ENCODE assay signal across 19 cellular contexts in genomic region chr11:114175706-114176105, GRCh38.
DNase-seq lines count a peak whose midpoint lies in the region; ATAC-seq and TF ChIP-seq lines count a peak whose summit lies in the region.
"Had no signal": no experiment of that assay in that cellular context is flagged by ENCODE, and none has a peak within 500 bp of the region (broad histone marks: within the 10 kb centered on the region; RNA-seq: fewer than 3 reads in every experiment).

No MANE protein-coding gene starts in this region.

- no peak overlapping the region for H3K23ac ChIP-seq in trophoblast cell (ENCODE audit: low read length)

- H3K9ac ChIP-seq in trophoblast cell (ENCODE audit: low read length), result no peak overlapping the region

- H3K27me3 ChIP-seq in heart left ventricle (no peaks in the 10 kb centered on the region), right atrium auricular region (no peaks in the 10 kb centered on the region), trophoblast cell (ENCODE audit: insufficient read depth, low read length) (no peaks in the 10 kb centered on the region), uterus (no peaks in the 10 kb centered on the region)

- H3K4me2 ChIP-seq in trophoblast cell (ENCODE audit: low read length), result no peak overlapping the region

- peak overlapping the region in 11 of 12 donors; percentile 18 to 100 (median 99) for H3K27ac ChIP-seq in heart left ventricle
- peak overlapping the region; percentile 99 for H3K27ac ChIP-seq in right atrium auricular region
- H3K27ac ChIP-seq in trophoblast cell (ENCODE audit: low read depth, low read length), result no peak overlapping the region
- peak overlapping the region; percentile 98 to 100 for H3K27ac ChIP-seq in uterus

- H2BK5ac ChIP-seq in trophoblast cell (ENCODE audit: low read depth, low read length, poor library complexity), result no peak overlapping the region

- H2AFZ ChIP-seq in trophoblast cell (ENCODE audit: insufficient read depth, low read length, poor library complexity), result peak overlapping the region; percentile 5

- no peak overlapping the region for H4K91ac ChIP-seq in trophoblast cell (ENCODE audit: low read depth, low read length)

- no peak overlapping the region for H3K14ac ChIP-seq in trophoblast cell (ENCODE audit: low read length)

- no peak overlapping the region for H2BK12ac ChIP-seq in trophoblast cell (ENCODE audit: low read length)

- no peak overlapping the region for H3K4ac ChIP-seq in trophoblast cell (ENCODE audit: low read depth, low read length)

- H3K4me1 ChIP-seq in heart left ventricle, result peaks cover 55 to 99% (median 95%) of the 10 kb centered on the region in 12 donors
- peaks cover 0 to 97% of the 10 kb centered on the region in 2 donors for H3K4me1 ChIP-seq in right atrium auricular region
- peaks cover 4 to 8% of the 10 kb centered on the region in 2 experiments for H3K4me1 ChIP-seq in trophoblast cell (ENCODE audit: control insufficient read depth in 1 of 2, insufficient read depth in 2 of 2, low read length in 2 of 2)
- peaks cover 51 to 71% of the 10 kb centered on the region in 2 donors for H3K4me1 ChIP-seq in uterus

- H4K8ac ChIP-seq in trophoblast cell (ENCODE audit: low read depth, low read length), result no peak overlapping the region

- no peak for TF ChIP-seq CTCF in heart left ventricle (IDR thresholded peaks at IDR 0.05)
- no peak for TF ChIP-seq CTCF in right atrium auricular region (IDR thresholded peaks at IDR 0.05)
- TF ChIP-seq CTCF in uterus (IDR thresholded peaks at IDR 0.05), result no peak

- H3K18ac ChIP-seq in trophoblast cell (ENCODE audit: low read length), result no peak overlapping the region

- 60 to 67% (median 64%) methylated on average over 6 of the region's 6 CpGs for WGBS in heart left ventricle, 4 donors
- no CpG with 5 or more reads among the region's 6 CpGs for WGBS in trophoblast cell (ENCODE audit: extremely low coverage, insufficient coverage, insufficient read length)

- H3K79me2 ChIP-seq in trophoblast cell (ENCODE audit: control insufficient read depth, insufficient read depth, low read length, poor library complexity), result no peaks in the 10 kb centered on the region

- no peak for DNase-seq in heart left ventricle
- DNase-seq in left cardiac atrium, result no peak
- no peak for DNase-seq in right atrium auricular region (ENCODE audit: low spot score)
- no peak for DNase-seq in trophoblast cell
- peak in 1 of 2 donors; percentile 39 for DNase-seq in uterus
- no peak for DNase-seq in NCI-H1436 treated with DMSO at 0.1 percent for 48 hours (lab: John Stamatoyannopoulos, UW)
- DNase-seq: ACHN; activated CD4-positive, alpha-beta memory T cell treated with anti-CD3 and anti-CD28 coated beads for 36 hours; activated naive CD8-positive, alpha-beta T cell treated with anti-CD3 and anti-CD28 coated beads, Interleukin-2, amount 10 ng/mL, durations not matched to agents 7 days and 5 days; activated T-cell treated with anti-CD3 and anti-CD28 coated beads, Interleukin-2, amount 50 U/mL, for 72 hours; CD4-positive, alpha-beta T cell; DMS79 treated with DMSO at 0.1 percent for 48 hours; HFFc6; MG63; NCI-H69; occipital lobe had no signal

- H3K9me3 ChIP-seq in heart left ventricle (no peaks in the 10 kb centered on the region), right atrium auricular region (no peaks in the 10 kb centered on the region), trophoblast cell (ENCODE audit: insufficient read depth, low read depth, low read length) (peaks cover 2% of the 10 kb centered on the region), uterus (no peaks in the 10 kb centered on the region)
- H3K9me3 ChIP-seq: MG63 had no signal

- no peak overlapping the region for H2BK120ac ChIP-seq in trophoblast cell (ENCODE audit: insufficient read depth, low read length, poor library complexity)

- H4K12ac ChIP-seq in trophoblast cell (ENCODE audit: low read depth, low read length), result no peak overlapping the region

- intact Hi-C loops in heart left ventricle (cut with DNase I) (loop anchor here in 3 of 10 donors (5.0 to 10.0 kb wide), 3 partner anchors 51 to 301 kb away; partner anchors contain the start of gene USP28 (in 1 of the 3)), left cardiac atrium (cut with DNase I) (loop anchor here in 1 of 2 donors (5.0 to 10.0 kb wide), 2 partner anchors 79 to 113 kb away; no protein-coding TSS in a partner anchor), uterus (cut with DNase I; ENCODE audit: low total_unique reads) (loop anchor here (10.0 kb wide), 1 partner anchor 131 kb away; no protein-coding TSS in a partner anchor)

- H3K4me3 ChIP-seq in heart left ventricle (no peak overlapping the region), right atrium auricular region (no peak overlapping the region), trophoblast cell (ENCODE audit: low read depth, low read length) (no peak overlapping the region), uterus (no peak overlapping the region)
- H3K4me3 ChIP-seq: MG63 had no signal

- H2AK5ac ChIP-seq in trophoblast cell (ENCODE audit: low read length), result no peak overlapping the region

- no peaks in the 10 kb centered on the region for H3K79me1 ChIP-seq in trophoblast cell (ENCODE audit: low read length)

- TF ChIP-seq POLR2A in heart left ventricle (IDR thresholded peaks at IDR 0.05) (no peak), uterus (IDR thresholded peaks at IDR 0.05) (no peak)

- no peaks in the 10 kb centered on the region for H3K36me3 ChIP-seq in heart left ventricle
- H3K36me3 ChIP-seq in right atrium auricular region, result peaks cover 6% of the 10 kb centered on the region
- H3K36me3 ChIP-seq in trophoblast cell (ENCODE audit: control insufficient read depth in 1 of 2, insufficient read depth in 2 of 2, low read length in 2 of 2), result no peaks in the 10 kb centered on the region
- H3K36me3 ChIP-seq in uterus, result no peaks in the 10 kb centered on the region
- H3K36me3 ChIP-seq: MG63 had no signal

- ATAC-seq in heart left ventricle (no peak), left cardiac atrium (no peak), GM21717 (IDR thresholded peaks at IDR 0.05; ENCODE audit: unreplicated experiment) (no peak), HG02759 (IDR thresholded peaks at IDR 0.05; ENCODE audit: unreplicated experiment) (no peak)
- ATAC-seq: activated T-cell treated with anti-CD3 and anti-CD28 coated beads, Interleukin-2, amount 50 U/mL, for 72 hours; Panc1 had no signal
